In genomic region chr10:110859206-110859946, GRCh38 we compare ENCODE assay signal across 10 cellular contexts. TPM values are rescaled to one million over a fixed set of nuclear protein-coding genes. Genes with fewer than 3 reads are reported as not detected.
DNase-seq lines count a peak whose midpoint lies in the region; ATAC-seq lines count a peak whose summit lies in the region.
"Had no signal": no experiment of that assay in that cellular context is flagged by ENCODE, and none has a peak within 500 bp of the region (broad histone marks: within the 10 kb centered on the region; RNA-seq: fewer than 3 reads in every experiment).

No MANE protein-coding gene starts in this region.

- H3K9ac ChIP-seq in duodenal mucosa (ENCODE audit: low read depth in 1 of 2, low read length in 2 of 2) = peak overlapping the region; percentile 57 to 67

- no peaks in the 10 kb centered on the region for H3K36me3 Mint-ChIP-seq in activated naive CD4-positive, alpha-beta T cell treated with anti-CD3 and anti-CD28 coated beads, Interleukin-2, amount 50 U/mL, for 24 hours
- H3K36me3 Mint-ChIP-seq in natural killer cell treated with Interleukin-12 subunit alpha and Interleukin-12 subunit beta and Interleukin-15 and Interleukin-18, amount 100 ng/mL, for 72 hours = no peaks in the 10 kb centered on the region

- no peaks in the 10 kb centered on the region for H3K9me3 Mint-ChIP-seq in activated naive CD4-positive, alpha-beta T cell treated with anti-CD3 and anti-CD28 coated beads, Interleukin-2, amount 50 U/mL, for 24 hours
- no peaks in the 10 kb centered on the region for H3K9me3 Mint-ChIP-seq in natural killer cell treated with Interleukin-12 subunit alpha and Interleukin-12 subunit beta and Interleukin-15 and Interleukin-18, amount 100 ng/mL, for 72 hours

- no peak overlapping the region for H3K4me3 Mint-ChIP-seq in activated naive CD4-positive, alpha-beta T cell treated with anti-CD3 and anti-CD28 coated beads, Interleukin-2, amount 50 U/mL, for 24 hours
- peak overlapping the region; percentile 61 for H3K4me3 Mint-ChIP-seq in natural killer cell treated with Interleukin-12 subunit alpha and Interleukin-12 subunit beta and Interleukin-15 and Interleukin-18, amount 100 ng/mL, for 72 hours

- 73 to 76% methylated on average over 6 of the region's 6 CpGs for WGBS in aorta, 2 donors

- peak overlapping the region; percentile 78 for H3K27ac ChIP-seq in duodenal mucosa (ENCODE audit: low read depth, low read length)
- H3K27ac ChIP-seq in aorta (ENCODE audit: low read depth in 1 of 2, low read length in 2 of 2) = no peak overlapping the region

- peaks cover 88% of the 10 kb centered on the region for H3K4me1 Mint-ChIP-seq in activated naive CD4-positive, alpha-beta T cell treated with anti-CD3 and anti-CD28 coated beads, Interleukin-2, amount 50 U/mL, for 24 hours
- peaks cover 49 to 54% of the 10 kb centered on the region in 2 donors for H3K4me1 Mint-ChIP-seq in natural killer cell treated with Interleukin-12 subunit alpha and Interleukin-12 subunit beta and Interleukin-15 and Interleukin-18, amount 100 ng/mL, for 72 hours (ENCODE audit: low read depth in 2 of 2)

- H3K27me3 ChIP-seq in duodenal mucosa (ENCODE audit: control insufficient read depth in 1 of 2, insufficient read depth in 2 of 2, low read length in 2 of 2) (no peaks in the 10 kb centered on the region), aorta (ENCODE audit: control insufficient read depth in 1 of 2, insufficient read depth in 2 of 2, low read length in 1 of 2) (no peaks in the 10 kb centered on the region)

- intact Hi-C loops in aorta (cut with DNase I) = no loop called here

- no peaks in the 10 kb centered on the region for H3K36me3 ChIP-seq in duodenal mucosa (ENCODE audit: control insufficient read depth in 1 of 2, insufficient read depth in 2 of 2, low read length in 2 of 2)
- no peaks in the 10 kb centered on the region for H3K36me3 ChIP-seq in aorta (ENCODE audit: control insufficient read depth in 1 of 2, insufficient read depth in 2 of 2, low read length in 1 of 2)

- no peak for ATAC-seq in natural killer cell treated with Interleukin-12 subunit alpha and Interleukin-12 subunit beta and Interleukin-15 and Interleukin-18, amount 100 ng/mL, for 72 hours
- ATAC-seq in aorta (ENCODE audit: low FRiP score) (peak; percentile 31), GM21528 (IDR thresholded peaks at IDR 0.05; ENCODE audit: low FRiP score, unreplicated experiment) (no peak)

- H3K9me3 ChIP-seq in duodenal mucosa (ENCODE audit: control insufficient read depth in 1 of 2, low read length in 2 of 2) (no peaks in the 10 kb centered on the region), aorta (ENCODE audit: control insufficient read depth, low read length) (no peaks in the 10 kb centered on the region)

- peak overlapping the region; percentile 77 for H3K27ac Mint-ChIP-seq in activated naive CD4-positive, alpha-beta T cell treated with anti-CD3 and anti-CD28 coated beads, Interleukin-2, amount 50 U/mL, for 24 hours
- H3K27ac Mint-ChIP-seq in natural killer cell treated with Interleukin-12 subunit alpha and Interleukin-12 subunit beta and Interleukin-15 and Interleukin-18, amount 100 ng/mL, for 72 hours = peak overlapping the region; percentile 93 to 97

- H3K4me1 ChIP-seq in duodenal mucosa (ENCODE audit: control insufficient read depth in 1 of 2, insufficient read depth in 2 of 2, low read length in 2 of 2) = peaks cover 59 to 68% of the 10 kb centered on the region in 2 donors
- H3K4me1 ChIP-seq in aorta (ENCODE audit: control insufficient read depth in 1 of 2, insufficient read depth in 2 of 2, low read length in 2 of 2) = peaks cover 0 to 3% of the 10 kb centered on the region in 2 donors

- DNase-seq in activated naive CD4-positive, alpha-beta T cell (lab: John Stamatoyannopoulos, UW) = no peak
- DNase-seq in natural killer cell treated with Interleukin-12 subunit alpha and Interleukin-12 subunit beta and Interleukin-15 and Interleukin-18, amount 100 ng/mL, for 72 hours (ENCODE audit: low spot score) = no peak
- no peak for DNase-seq in aorta
- no peak for DNase-seq in NCI-H526 (lab: John Stamatoyannopoulos, UW)
- no peak for DNase-seq in HT-29 (ENCODE audit: low spot score)
- DNase-seq: activated CD4-positive, alpha-beta T cell treated with anti-CD3 and anti-CD28 coated beads, Interleukin-2, amount 50 U/mL, for 1 hour; NCI-H2081 had no signal

- H3K27me3 Mint-ChIP-seq in activated naive CD4-positive, alpha-beta T cell treated with anti-CD3 and anti-CD28 coated beads, Interleukin-2, amount 50 U/mL, for 24 hours = no peaks in the 10 kb centered on the region
- no peaks in the 10 kb centered on the region for H3K27me3 Mint-ChIP-seq in natural killer cell treated with Interleukin-12 subunit alpha and Interleukin-12 subunit beta and Interleukin-15 and Interleukin-18, amount 100 ng/mL, for 72 hours

- H3K4me3 ChIP-seq in duodenal mucosa (ENCODE audit: low read depth in 1 of 2, low read length in 2 of 2) = peak overlapping the region; percentile 9 to 33
- H3K4me3 ChIP-seq in aorta (ENCODE audit: low read length in 2 of 2) = no peak overlapping the region

RNA-seq across cellular contexts. Expression of gene PDCD4, which starts 12.4 kb away (rescaled TPM):
- total RNA-seq in natural killer cell treated with Interleukin-12 subunit alpha and Interleukin-12 subunit beta and Interleukin-15 and Interleukin-18, amount 100 ng/mL, for 72 hours = 10 to 100 TPM; 36.7 to 48.6 TPM
- total RNA-seq in aorta = 100 to 1,000 TPM in 1 of 2 donors, 10 to 100 TPM in 1; 67.5 to 124 TPM
- polyA plus RNA-seq in aorta = 10 to 100 TPM; 46.6 to 89.7 TPM
- total RNA-seq in HT-29 (2014; rRNA removed; shearing (Covaris generic)) = 12.5 and 18.5 TPM in 2 replicates

RNA-seq across cellular contexts. Expression of gene BBIP1, which starts 59.6 kb away (rescaled TPM):
- 10 to 100 TPM; 29.0 to 33.2 TPM for total RNA-seq in natural killer cell treated with Interleukin-12 subunit alpha and Interleukin-12 subunit beta and Interleukin-15 and Interleukin-18, amount 100 ng/mL, for 72 hours
- 10 to 100 TPM; 35.3 to 36.2 TPM for total RNA-seq in aorta
- 10 to 100 TPM; 30.4 to 38.6 TPM for polyA plus RNA-seq in aorta
- 9.2 and 12.7 TPM in 2 replicates for total RNA-seq in HT-29 (2014; rRNA removed; shearing (Covaris generic))

Comparison
In these comparisons a context has a peak if more than half of its experiments do, and no peak if none do; other contexts are left out.
1. H3K4me3 ChIP-seq: peak in duodenal mucosa (2 of 2); none in aorta (0 of 2).